9 cellular contexts compared by ENCODE assay signal in the genomic region with DNA sequence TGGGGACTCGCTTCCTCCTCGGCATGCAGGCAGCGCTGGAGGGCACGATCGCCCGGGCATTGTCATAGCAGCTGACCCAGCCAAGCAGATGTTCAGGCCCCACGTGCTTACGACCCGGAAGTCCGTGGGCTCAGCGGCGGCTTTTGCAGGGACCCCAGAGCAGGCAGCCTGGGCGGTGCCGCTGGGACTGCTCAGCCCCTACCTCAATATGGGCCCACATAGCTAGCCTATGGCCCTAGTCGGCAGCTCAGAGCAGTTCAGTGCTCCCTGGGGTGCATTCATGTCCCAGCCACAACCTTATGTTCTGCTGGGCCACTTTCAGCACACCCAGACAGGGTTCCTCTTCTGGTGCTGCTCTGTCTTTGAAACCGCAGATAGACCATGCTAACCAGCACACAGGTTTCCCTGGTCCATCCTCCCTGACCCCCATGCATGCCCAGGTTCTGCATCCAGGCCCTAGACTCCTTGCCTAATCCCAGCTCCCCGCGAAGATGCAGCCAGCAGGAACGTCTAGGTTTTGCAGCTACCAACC. TPM values are rescaled to one million over a fixed set of nuclear protein-coding genes. Genes with fewer than 3 reads are reported as not detected.
A peak's percentile ranks its signal among the peaks of the same experiment; 100 is the strongest.
DNase-seq lines count a peak whose midpoint lies in the region; ATAC-seq and TF ChIP-seq lines count a peak whose summit lies in the region.
"Had no signal": no experiment of that assay in that cellular context is flagged by ENCODE, and none has a peak within 500 bp of the region (broad histone marks: within the 10 kb centered on the region; RNA-seq: fewer than 3 reads in every experiment).

No MANE protein-coding gene starts in this region.

- H3K4me3 ChIP-seq in dorsolateral prefrontal cortex: peak overlapping the region; percentile 41 to 79 (median 64)

- no peak for TF ChIP-seq CTCF in dorsolateral prefrontal cortex (IDR thresholded peaks at IDR 0.05 in 54 of 56, conservative IDR thresholded peaks at IDR 0.05 in 2 of 56; ENCODE audit: low read depth in 1 of 56, partially characterized antibody in 56 of 56)

- intact Hi-C loops in dorsolateral prefrontal cortex (cut with DNase I): no loop called here

- TF ChIP-seq POLR2A in GM19099 (IDR thresholded peaks at IDR 0.05; ENCODE audit: extremely low read depth, insufficient read length, low read depth): peak; percentile 72

- DNase-seq in AG20443 (ENCODE audit: low spot score) (peak; percentile 79), dorsolateral prefrontal cortex (peak; percentile 14 to 71 (median 65)), mesenteric fat pad (ENCODE audit: low spot score) (peak; percentile 91), HT-29 (ENCODE audit: low spot score) (no peak)
- DNase-seq in activated CD4-positive, alpha-beta T cell treated with anti-CD3 and anti-CD28 coated beads for 1 hour: peak; percentile 35
- DNase-seq in stimulated activated CD8-positive, alpha-beta memory T cell treated with anti-CD3 and anti-CD28 coated beads, Interleukin-15, amount 100 ng/mL, for 48 hours (ENCODE audit: low read depth in 2 of 2): peak; percentile 64 to 70

- H3K27me3 ChIP-seq in dorsolateral prefrontal cortex: no peaks in the 10 kb centered on the region

- H3K27ac ChIP-seq in dorsolateral prefrontal cortex: peak overlapping the region in 54 of 59 donors; percentile 1 to 92 (median 74)

- peak; percentile 84 for ATAC-seq in HG03378 (IDR thresholded peaks at IDR 0.05; ENCODE audit: unreplicated experiment)
- ATAC-seq: HCT116 had no signal

RNA-seq across cellular contexts. Expression of a gene that starts 10.4 kb away (rescaled TPM):
- total RNA-seq in dorsolateral prefrontal cortex: 100 to 1,000 TPM; 281 to 995 (median 685) TPM
- total RNA-seq in mesenteric fat pad: 237 TPM
- total RNA-seq in HT-29 (2014; rRNA removed; shearing (Covaris generic)): 189 and 213 TPM in 2 replicates

RNA-seq across cellular contexts. Expression of a gene that starts 33.3 kb away (rescaled TPM):
- total RNA-seq in dorsolateral prefrontal cortex: 10 to 100 TPM in 114 of 120 experiments, 1 to 10 TPM in 6; 8.3 to 25.2 (median 14.2) TPM
- total RNA-seq in mesenteric fat pad: 6.4 TPM
- 23.6 and 38.0 TPM in 2 replicates for total RNA-seq in HT-29 (2014; rRNA removed; shearing (Covaris generic))

RNA-seq across cellular contexts. Expression of a gene that starts 55.8 kb away (rescaled TPM):
- total RNA-seq in dorsolateral prefrontal cortex: 1 to 10 TPM in 20 of 120 experiments, under 1 TPM in 83, not detected in 17; 0.15 to 2.5 (median 0.69) TPM
- not detected for total RNA-seq in mesenteric fat pad
- total RNA-seq in HT-29 (2014; rRNA removed; shearing (Covaris generic)): not detected in 2 replicates
